In genomic region chr3:150733373-150733935, GRCh38 we compare ENCODE assay signal across 1 cellular context.
TF ChIP-seq lines count a peak whose summit lies in the region.

No MANE protein-coding gene starts in this region.

TF ChIP-seq in K562, 482 proteins besides CTCF, POLR2A, EP300 and RAD21 (continued from another document and continues in another):
- no peak for TF ChIP-seq ELK1 (CRISPR knock-in tag; IDR thresholded peaks at IDR 0.05)
- TF ChIP-seq MBD2 (IDR thresholded peaks at IDR 0.05; ENCODE audit: borderline replicate concordance, low read depth), result 0 out of 2 replicates have a peak, but pooled peaks have one; percentile 40
- no peak for TF ChIP-seq POLR2H (tag; IDR thresholded peaks at IDR 0.05; ENCODE audit: low read depth)
- no peak for TF ChIP-seq IFI16 (CRISPR knock-in tag; IDR thresholded peaks at IDR 0.05)
- no peak for TF ChIP-seq PURB (CRISPR knock-in tag; IDR thresholded peaks at IDR 0.05; ENCODE audit: low read depth)
- peak; percentile 58; the same call in 1 of the 2 replicates for TF ChIP-seq GATA2 (CRISPR knock-in tag; IDR thresholded peaks at IDR 0.05)
- TF ChIP-seq HDAC1 (IDR thresholded peaks at IDR 0.05), result peak in 1 of 2 experiments; percentile 88; a peak in 2 of 4 replicates
- no peak for TF ChIP-seq TARDBP (IDR thresholded peaks at IDR 0.05)
- no peak for TF ChIP-seq CHD2 (IDR thresholded peaks at IDR 0.05; ENCODE audit: low read depth, low read length)
- TF ChIP-seq PYGO2 (tag; IDR thresholded peaks at IDR 0.05), result no peak
- no peak for TF ChIP-seq ETV6 (IDR thresholded peaks at IDR 0.05; ENCODE audit: borderline replicate concordance in 1 of 2, low read depth in 2 of 2, low read length in 1 of 2)
- TF ChIP-seq ETV6 (CRISPR knock-in tag; IDR thresholded peaks at IDR 0.05; ENCODE audit: borderline replicate concordance), result no peak
- no peak for TF ChIP-seq ZNF77 (CRISPR knock-in tag; IDR thresholded peaks at IDR 0.05)
- TF ChIP-seq TOE1 (IDR thresholded peaks at IDR 0.05; ENCODE audit: borderline replicate concordance), result peak; percentile 57; the same call in 1 of the 2 replicates
- TF ChIP-seq TOE1 (CRISPR knock-in tag; IDR thresholded peaks at IDR 0.05; ENCODE audit: borderline replicate concordance, low read depth), result no peak
- no peak for TF ChIP-seq SAP30 (IDR thresholded peaks at IDR 0.05; ENCODE audit: borderline replicate concordance, insufficient read depth, low read depth, low read length, poor library complexity, severe bottlenecking)
- TF ChIP-seq ZNF785 (CRISPR knock-in tag; IDR thresholded peaks at IDR 0.05), result no peak
- TF ChIP-seq ZNF239 (CRISPR knock-in tag; IDR thresholded peaks at IDR 0.05), result no peak
- no peak for TF ChIP-seq FOSL1 (tag; conservative IDR thresholded peaks at IDR 0.05)
- no peak for TF ChIP-seq HMGN3 (IDR thresholded peaks at IDR 0.05; ENCODE audit: borderline replicate concordance, extremely low read depth, insufficient read length, low read depth, low read length)
- TF ChIP-seq ZNF780A (CRISPR knock-in tag; IDR thresholded peaks at IDR 0.05), result no peak
- no peak for TF ChIP-seq FOXP4 (CRISPR knock-in tag; IDR thresholded peaks at IDR 0.05; ENCODE audit: borderline replicate concordance)
- peak in 1 of 3 experiments; percentile 8 for TF ChIP-seq YY1 (IDR thresholded peaks at IDR 0.05; ENCODE audit: borderline replicate concordance in 1 of 3, control insufficient read depth in 1 of 3, extremely low read depth in 1 of 3, insufficient read depth in 3 of 3, insufficient read length in 1 of 3, insufficient replicate concordance in 2 of 3, low read depth in 1 of 3, low read length in 2 of 3)
- peak; percentile 96 for TF ChIP-seq MECOM (CRISPR knock-in tag; IDR thresholded peaks at IDR 0.05)
- no peak for TF ChIP-seq MAX (CRISPR knock-in tag; IDR thresholded peaks at IDR 0.05)
- TF ChIP-seq MAFF (IDR thresholded peaks at IDR 0.05; ENCODE audit: low read length), result no peak
- no peak for TF ChIP-seq ZNF407 (IDR thresholded peaks at IDR 0.05; ENCODE audit: low read depth)
- no peak for TF ChIP-seq JUN (IDR thresholded peaks at IDR 0.05; ENCODE audit: borderline replicate concordance, low read depth, low read length)
- no peak for TF ChIP-seq JUN (CRISPR knock-in tag; IDR thresholded peaks at IDR 0.05; ENCODE audit: borderline replicate concordance)
- TF ChIP-seq KLF16 (IDR thresholded peaks at IDR 0.05), result peak; percentile 41; the same call in 1 of the 2 replicates
- TF ChIP-seq CBX3 (IDR thresholded peaks at IDR 0.05; ENCODE audit: borderline replicate concordance in 1 of 2, low read length in 2 of 2), result peak in 1 of 2 experiments; percentile 21; a peak in 1 of 3 replicates
- TF ChIP-seq PBX2 (CRISPR knock-in tag; IDR thresholded peaks at IDR 0.05; ENCODE audit: low read depth), result no peak
- no peak for TF ChIP-seq PBX2 (tag; conservative IDR thresholded peaks at IDR 0.05; ENCODE audit: low read depth)
- TF ChIP-seq MTA1 (IDR thresholded peaks at IDR 0.05; ENCODE audit: borderline replicate concordance), result peak; percentile 82; the same call in 1 of the 2 replicates
- no peak for TF ChIP-seq NR3C1 (CRISPR knock-in tag; IDR thresholded peaks at IDR 0.05)
- no peak for TF ChIP-seq BCL6 (CRISPR knock-in tag; IDR thresholded peaks at IDR 0.05)
- no peak for TF ChIP-seq CEBPZ (IDR thresholded peaks at IDR 0.05; ENCODE audit: borderline replicate concordance, low read depth, low read length)
- TF ChIP-seq TAF7 (tag; IDR thresholded peaks at IDR 0.05), result no peak
- TF ChIP-seq U2AF2 (optimal IDR thresholded peaks at IDR 0.05; ENCODE audit: low read depth, low read length), result no peak
- TF ChIP-seq NFATC3 (IDR thresholded peaks at IDR 0.05), result 0 out of 2 replicates have a peak, but pooled peaks have one; percentile 46
- TF ChIP-seq ZBTB33 (CRISPR knock-in tag; IDR thresholded peaks at IDR 0.05), result 0 out of 2 replicates have a peak, but pooled peaks have one; percentile 13
- TF ChIP-seq RCOR1 (IDR thresholded peaks at IDR 0.05; ENCODE audit: borderline replicate concordance in 1 of 2, low read depth in 2 of 2, low read length in 2 of 2), result peak; percentile 73 to 86
